Comparison of ENCODE assay signal across 9 cellular contexts in the genomic region with DNA sequence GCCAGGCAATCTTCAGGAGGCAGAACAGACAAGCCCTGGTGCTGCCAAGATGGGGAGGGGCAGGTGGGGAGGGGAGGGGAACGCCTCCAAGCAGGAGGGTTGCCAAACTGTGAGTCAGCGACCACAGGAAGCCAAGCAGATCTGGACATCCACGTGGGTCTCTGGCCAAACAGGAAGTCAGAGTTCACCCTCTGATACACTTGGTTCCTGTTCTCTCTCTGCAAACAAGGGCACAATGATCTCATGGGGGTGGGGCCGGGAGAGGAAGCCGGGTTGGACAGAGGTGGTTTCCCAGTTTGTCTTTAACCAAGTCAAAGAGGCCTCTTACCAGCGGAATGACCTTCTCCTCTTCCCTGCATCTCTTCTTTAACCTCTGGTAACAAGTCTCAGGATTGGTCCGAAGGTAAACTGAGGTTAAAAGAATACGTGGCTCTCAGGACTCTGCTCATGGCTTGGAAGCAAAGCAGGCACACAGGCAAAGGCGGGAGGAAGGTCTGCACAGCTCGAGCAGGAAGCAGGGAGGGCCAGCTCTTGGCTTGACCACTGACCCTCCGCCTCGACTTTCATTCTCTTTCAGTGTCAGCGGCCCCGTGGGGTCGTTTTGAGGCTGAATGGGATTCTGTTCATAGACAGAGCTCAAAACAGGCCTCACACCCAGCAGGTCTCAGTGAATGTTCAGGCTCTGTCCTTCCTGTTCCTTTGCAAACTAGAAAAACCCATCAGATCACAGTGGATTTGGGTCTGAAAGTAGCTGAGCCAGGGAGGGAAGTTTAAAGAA. TPM values are rescaled to one million over a fixed set of nuclear protein-coding genes. Genes with fewer than 3 reads are reported as not detected.
DNase-seq lines count a peak whose midpoint lies in the region; ATAC-seq and TF ChIP-seq lines count a peak whose summit lies in the region.
"Had no signal": no experiment of that assay in that cellular context is flagged by ENCODE, and none has a peak within 500 bp of the region (broad histone marks: within the 10 kb centered on the region; RNA-seq: fewer than 3 reads in every experiment).

No MANE protein-coding gene starts in this region.

- DNase-seq in CD4-positive, CD25-positive, alpha-beta regulatory T cell = peak; percentile 39 to 92 (median 53)
- peak; percentile 96 for DNase-seq in HK-2 (ENCODE audit: unreplicated experiment)
- peak; percentile 99 for DNase-seq in SJCRH30
- peak; percentile 74 to 92 for DNase-seq in activated naive CD4-positive, alpha-beta T cell treated with anti-CD3 and anti-CD28 coated beads, Interleukin-2, amount 50 U/mL, for 72 hours (ENCODE audit: low spot score in 2 of 2)
- DNase-seq in head of caudate nucleus = peak; percentile 81 to 98 (median 92)
- DNase-seq in posterior cingulate gyrus = peak; percentile 77 to 97 (median 91)
- DNase-seq in type B pancreatic cell (ENCODE audit: extremely low spot score, unreplicated experiment) = no peak

- no peaks in the 10 kb centered on the region for H3K36me3 ChIP-seq in CD4-positive, CD25-positive, alpha-beta regulatory T cell (ENCODE audit: control insufficient read depth, insufficient read depth, low read length)
- H3K36me3 ChIP-seq in SJCRH30 = no peaks in the 10 kb centered on the region
- H3K36me3 ChIP-seq: cardiac muscle cell had no signal

- peak overlapping the region; percentile 89 for H3K27ac ChIP-seq in CD4-positive, CD25-positive, alpha-beta regulatory T cell (ENCODE audit: insufficient read depth, low read length, poor library complexity, severe bottlenecking)
- H3K27ac ChIP-seq in SJCRH30 = peak overlapping the region; percentile 84
- H3K27ac ChIP-seq: cardiac muscle cell had no signal

- H3K4me3 Mint-ChIP-seq in CD4-positive, CD25-positive, alpha-beta regulatory T cell = peak overlapping the region; percentile 51 to 79 (median 68)
- peak overlapping the region; percentile 56 for H3K4me3 Mint-ChIP-seq in type B pancreatic cell

- no peaks in the 10 kb centered on the region for H3K9me3 ChIP-seq in CD4-positive, CD25-positive, alpha-beta regulatory T cell (ENCODE audit: control insufficient read depth in 2 of 2, low read length in 2 of 2)
- H3K9me3 ChIP-seq in SJCRH30 (replicated peaks) = no peaks in the 10 kb centered on the region

- no peaks in the 10 kb centered on the region for H3K36me3 Mint-ChIP-seq in CD4-positive, CD25-positive, alpha-beta regulatory T cell
- no peaks in the 10 kb centered on the region for H3K36me3 Mint-ChIP-seq in activated naive CD4-positive, alpha-beta T cell treated with anti-CD3 and anti-CD28 coated beads, Interleukin-2, amount 50 U/mL, for 72 hours
- peaks cover 15% of the 10 kb centered on the region for H3K36me3 Mint-ChIP-seq in type B pancreatic cell

- peak; percentile 79 to 81 for ATAC-seq in CD4-positive, CD25-positive, alpha-beta regulatory T cell (ENCODE audit: low read depth in 2 of 2)
- peak; percentile 97 for ATAC-seq in GM19455 (IDR thresholded peaks at IDR 0.05; ENCODE audit: unreplicated experiment)
- ATAC-seq in activated naive CD4-positive, alpha-beta T cell treated with anti-CD3 and anti-CD28 coated beads, Interleukin-2, amount 50 U/mL, for 72 hours = peak; percentile 84 to 95

- H3K4me3 ChIP-seq in CD4-positive, CD25-positive, alpha-beta regulatory T cell (ENCODE audit: low read depth, low read length) = peak overlapping the region; percentile 42
- peak overlapping the region; percentile 31 for H3K4me3 ChIP-seq in SJCRH30
- H3K4me3 ChIP-seq: cardiac muscle cell had no signal

- H3K27ac Mint-ChIP-seq in CD4-positive, CD25-positive, alpha-beta regulatory T cell = peak overlapping the region; percentile 95 to 97 (median 97)
- peak overlapping the region; percentile 94 to 99 for H3K27ac Mint-ChIP-seq in activated naive CD4-positive, alpha-beta T cell treated with anti-CD3 and anti-CD28 coated beads, Interleukin-2, amount 50 U/mL, for 72 hours
- H3K27ac Mint-ChIP-seq in type B pancreatic cell = peak overlapping the region; percentile 94

- TF ChIP-seq CTCF in type B pancreatic cell (conservative IDR thresholded peaks at IDR 0.05) = no peak

- H3K9me3 Mint-ChIP-seq in CD4-positive, CD25-positive, alpha-beta regulatory T cell = no peaks in the 10 kb centered on the region
- no peaks in the 10 kb centered on the region for H3K9me3 Mint-ChIP-seq in activated naive CD4-positive, alpha-beta T cell treated with anti-CD3 and anti-CD28 coated beads, Interleukin-2, amount 50 U/mL, for 72 hours
- no peaks in the 10 kb centered on the region for H3K9me3 Mint-ChIP-seq in type B pancreatic cell

- H3K27me3 ChIP-seq in CD4-positive, CD25-positive, alpha-beta regulatory T cell (ENCODE audit: control insufficient read depth, insufficient read depth, low read length) = no peaks in the 10 kb centered on the region
- H3K27me3 ChIP-seq in SJCRH30 = no peaks in the 10 kb centered on the region
- H3K27me3 ChIP-seq: cardiac muscle cell had no signal

- H3K4me1 Mint-ChIP-seq in CD4-positive, CD25-positive, alpha-beta regulatory T cell = peaks cover 0 to 79% (median 49%) of the 10 kb centered on the region in 4 donors
- peaks cover 27% of the 10 kb centered on the region for H3K4me1 Mint-ChIP-seq in type B pancreatic cell (ENCODE audit: unreplicated experiment)

- intact Hi-C loops in head of caudate nucleus (cut with DNase I) (loop anchor here (2.0 kb wide), 1 partner anchor 34 kb away; the partner anchor contains the start of gene TK2), posterior cingulate gyrus (cut with DNase I) (loop anchor here (2.0 to 10.0 kb wide), 2 partner anchors 32 to 88 kb away; partner anchors contain the start of gene CMTM3)

- no peaks in the 10 kb centered on the region for H3K27me3 Mint-ChIP-seq in CD4-positive, CD25-positive, alpha-beta regulatory T cell
- H3K27me3 Mint-ChIP-seq in type B pancreatic cell = no peaks in the 10 kb centered on the region

- peaks cover 61% of the 10 kb centered on the region for H3K4me1 ChIP-seq in CD4-positive, CD25-positive, alpha-beta regulatory T cell (ENCODE audit: control insufficient read depth, insufficient read depth, low read length, poor library complexity, severe bottlenecking)
- peaks cover 33% of the 10 kb centered on the region for H3K4me1 ChIP-seq in SJCRH30

RNA-seq across cellular contexts. Expression of gene TK2, which starts 32.9 kb away (rescaled TPM):
- 8.2 TPM for total RNA-seq in CD4-positive, CD25-positive, alpha-beta regulatory T cell
- polyA plus RNA-seq in CD4-positive, CD25-positive, alpha-beta regulatory T cell = 1 to 10 TPM; 5.1 to 8.8 (median 7.7) TPM
- total RNA-seq in SJCRH30 (2014; rRNA removed; shearing (Covaris generic)) = 14.8 and 16.0 TPM in 2 replicates
- total RNA-seq in activated naive CD4-positive, alpha-beta T cell treated with anti-CD3 and anti-CD28 coated beads, Interleukin-2, amount 50 U/mL, for 72 hours = 1 to 10 TPM; 2.7 to 9.1 TPM
- total RNA-seq in type B pancreatic cell (ENCODE audit: low replicate concordance) = 14.6 and 18.4 TPM in 2 replicates

RNA-seq across cellular contexts. Expression of gene CKLF, which starts 35.4 kb away (rescaled TPM):
- total RNA-seq in CD4-positive, CD25-positive, alpha-beta regulatory T cell = 48.2 TPM
- 100 to 1,000 TPM; 157 to 242 (median 168) TPM for polyA plus RNA-seq in CD4-positive, CD25-positive, alpha-beta regulatory T cell
- 121 and 127 TPM in 2 replicates for total RNA-seq in SJCRH30 (2014; rRNA removed; shearing (Covaris generic))
- 100 to 1,000 TPM; 117 to 136 TPM for total RNA-seq in activated naive CD4-positive, alpha-beta T cell treated with anti-CD3 and anti-CD28 coated beads, Interleukin-2, amount 50 U/mL, for 72 hours
- 21.2 and 36.3 TPM in 2 replicates for total RNA-seq in type B pancreatic cell (ENCODE audit: low replicate concordance)

RNA-seq across cellular contexts. Expression of gene CMTM1, which starts 49.2 kb away (rescaled TPM):
- total RNA-seq in CD4-positive, CD25-positive, alpha-beta regulatory T cell = 3.2 TPM
- polyA plus RNA-seq in CD4-positive, CD25-positive, alpha-beta regulatory T cell = 1 to 10 TPM in 2 of 4 donors, under 1 TPM in 2; 0.26 to 1.7 (median 0.96) TPM
- 6.6 and 8.2 TPM in 2 replicates for total RNA-seq in SJCRH30 (2014; rRNA removed; shearing (Covaris generic))
- 10 to 100 TPM; 13.0 to 13.1 TPM for total RNA-seq in activated naive CD4-positive, alpha-beta T cell treated with anti-CD3 and anti-CD28 coated beads, Interleukin-2, amount 50 U/mL, for 72 hours
- 3.4 and 8.4 TPM in 2 replicates for total RNA-seq in type B pancreatic cell (ENCODE audit: low replicate concordance)
